In genomic region chr18:13703899-13704298, GRCh38 we compare ENCODE assay signal across 12 cellular contexts. TPM values are rescaled to one million over a fixed set of nuclear protein-coding genes. Genes with fewer than 3 reads are reported as not detected.
A peak's percentile ranks its signal among the peaks of the same experiment; 100 is the strongest.
DNase-seq lines count a peak whose midpoint lies in the region; ATAC-seq, FAIRE-seq and TF ChIP-seq lines count a peak whose summit lies in the region.
"Had no signal": no experiment of that assay in that cellular context is flagged by ENCODE, and none has a peak within 500 bp of the region (broad histone marks: within the 10 kb centered on the region; RNA-seq: fewer than 3 reads in every experiment).

No MANE protein-coding gene starts in this region.

- H3K4me3 ChIP-seq in HEK293 (ENCODE audit: low read depth, low read length) (no peak overlapping the region), PC-3 (ENCODE audit: low read length) (no peak overlapping the region), right atrium auricular region (no peak overlapping the region)
- H3K4me3 ChIP-seq: SK-N-MC had no signal

- no peak for TF ChIP-seq POLR2A in H54 (IDR thresholded peaks at IDR 0.05; ENCODE audit: low read depth, low read length)

- CTCF ChIA-PET in HEK293 (lab: Yijun Ruan, JAX), result interaction anchor here (0.7 to 0.8 kb wide), 2 partner anchors 20 to 76 kb away, joined by 3 to 4 read pairs; no protein-coding TSS in a partner anchor
- CTCF ChIA-PET in PC-3 (lab: Charles Lee), result no interaction called here

- TF ChIP-seq CTCF in HEK293 (tag by site-specific recombination; IDR thresholded peaks at IDR 0.05), result no peak
- no peak for TF ChIP-seq CTCF in PC-3 (conservative IDR thresholded peaks at IDR 0.05; ENCODE audit: low read depth, low read length)
- TF ChIP-seq CTCF in right atrium auricular region (IDR thresholded peaks at IDR 0.05), result no peak

- no peak overlapping the region for H3K4me2 ChIP-seq in PC-3 (ENCODE audit: low read length)

- POLR2A ChIA-PET in HEK293 (lab: Yijun Ruan, JAX), result no interaction called here
- POLR2A ChIA-PET in PC-3 (lab: Charles Lee; ENCODE audit: unreplicated experiment), result no interaction called here

- no peaks in the 10 kb centered on the region for H3K27me3 ChIP-seq in PC-3 (ENCODE audit: low read length)
- no peaks in the 10 kb centered on the region for H3K27me3 ChIP-seq in right atrium auricular region

- no peak for FAIRE-seq in H54 (lab: Jason Lieb, UNC)

- H3K36me3 ChIP-seq in HEK293 (ENCODE audit: control insufficient read depth in 2 of 2, insufficient read depth in 1 of 2, low read length in 2 of 2) (no peaks in the 10 kb centered on the region), PC-3 (ENCODE audit: low read depth, low read length) (peaks cover 79% of the 10 kb centered on the region), right atrium auricular region (no peaks in the 10 kb centered on the region)

- ATAC-seq in PC-3, result no peak

- H3K27ac ChIP-seq in HEK293 (ENCODE audit: extremely low read depth, low read depth, low read length) (no peak overlapping the region), PC-3 (ENCODE audit: low read length) (no peak overlapping the region), right atrium auricular region (no peak overlapping the region)
- H3K27ac ChIP-seq: SK-N-MC had no signal

- peak; percentile 31 for DNase-seq in DMS114 treated with DMSO at 0.1 percent for 48 hours (lab: John Stamatoyannopoulos, UW; ENCODE audit: unreplicated experiment)
- DNase-seq in PC-3, result peak; percentile 34
- DNase-seq in foreskin melanocyte, result peak; percentile 24
- DNase-seq in H54 (ENCODE audit: insufficient read length, low spot score), result no peak
- no peak for DNase-seq in activated T-cell treated with anti-CD3 and anti-CD28 coated beads for 4 hours
- no peak for DNase-seq in right atrium auricular region (ENCODE audit: low spot score)
- DNase-seq: activated CD4-positive, alpha-beta T cell treated with anti-CD3 and anti-CD28 coated beads, Interleukin-2, amount 50 U/mL, for 48 hours; activated naive CD8-positive, alpha-beta T cell treated with anti-CD3 and anti-CD28 coated beads, Interleukin-2, amount 10 ng/mL, durations not matched to agents 7 days and 5 days; activated T-cell treated with anti-CD3 and anti-CD28 coated beads, Interleukin-2, amount 50 U/mL, for 48 hours; NCI-H1105 treated with DMSO at 0.1 percent for 48 hours had no signal

- no peak overlapping the region for H3K9ac ChIP-seq in PC-3 (ENCODE audit: low read length)

- no peaks in the 10 kb centered on the region for H3K4me1 ChIP-seq in HEK293 (ENCODE audit: control insufficient read depth, insufficient read depth, low read length)
- no peaks in the 10 kb centered on the region for H3K4me1 ChIP-seq in PC-3 (ENCODE audit: insufficient read depth, low read length)
- H3K4me1 ChIP-seq in right atrium auricular region, result no peaks in the 10 kb centered on the region

- no peaks in the 10 kb centered on the region for H3F3A ChIP-seq in PC-3 (ENCODE audit: low read length, unreplicated experiment)

- no TSS peak for BruUV-seq in PC-3 (replicated peaks; lab: Mats Ljungman, UMichigan)

- no peaks in the 10 kb centered on the region for H3K9me2 ChIP-seq in PC-3 (replicated peaks; ENCODE audit: low read length)

- intact Hi-C loops in PC-3 (cut with micrococcal nuclease), result no loop called here

- H3K79me2 ChIP-seq in PC-3 (ENCODE audit: low read length), result peaks cover 98% of the 10 kb centered on the region

- no peaks in the 10 kb centered on the region for H4K20me1 ChIP-seq in PC-3 (ENCODE audit: low read length)

- no peak overlapping the region for H2AFZ ChIP-seq in PC-3 (ENCODE audit: low read length)

- peaks cover 2% of the 10 kb centered on the region; the same call in 1 of the 2 replicates for H3K9me3 ChIP-seq in HEK293 (ENCODE audit: control insufficient read depth, insufficient read depth, low read depth, low read length)
- peaks cover 53% of the 10 kb centered on the region for H3K9me3 ChIP-seq in PC-3 (ENCODE audit: low read length)
- peaks cover 0 to 10% of the 10 kb centered on the region in 2 donors for H3K9me3 ChIP-seq in right atrium auricular region

TF ChIP-seq in HEK293, 187 proteins besides CTCF, POLR2A, EP300 and RAD21 (continues in another document):
- TF ChIP-seq TRIM28 (IDR thresholded peaks at IDR 0.05; ENCODE audit: borderline replicate concordance, low read length) (0 out of 2 replicates have a peak, but pooled peaks have one; percentile 37), ZNF529 (tag by site-specific recombination; IDR thresholded peaks at IDR 0.05; ENCODE audit: insufficient replicate concordance) (peak; percentile 62), SETDB1 (IDR thresholded peaks at IDR 0.05; ENCODE audit: insufficient read length, low read length) (peak; percentile 98), TCF7L2 (IDR thresholded peaks at IDR 0.05; ENCODE audit: borderline replicate concordance, low read depth, low read length) (no peak), ZNF791 (tag by site-specific recombination; IDR thresholded peaks at IDR 0.05) (no peak), PRDM2 (tag by site-specific recombination; IDR thresholded peaks at IDR 0.05; ENCODE audit: borderline replicate concordance) (no peak), WT1 (tag by site-specific recombination; IDR thresholded peaks at IDR 0.05) (no peak), ZBTB20 (tag by site-specific recombination; IDR thresholded peaks at IDR 0.05) (no peak), ZNF114 (tag by site-specific recombination; IDR thresholded peaks at IDR 0.05) (no peak), ZNF777 (tag by site-specific recombination; IDR thresholded peaks at IDR 0.05; ENCODE audit: borderline replicate concordance) (no peak), ZNF626 (tag by site-specific recombination; IDR thresholded peaks at IDR 0.05) (peak; percentile 68; the same call in 1 of the 2 replicates), ZNF24 (tag by site-specific recombination; IDR thresholded peaks at IDR 0.05) (no peak), PRDM1 (tag by site-specific recombination; IDR thresholded peaks at IDR 0.05) (no peak)
- TF ChIP-seq, protein P1, sequence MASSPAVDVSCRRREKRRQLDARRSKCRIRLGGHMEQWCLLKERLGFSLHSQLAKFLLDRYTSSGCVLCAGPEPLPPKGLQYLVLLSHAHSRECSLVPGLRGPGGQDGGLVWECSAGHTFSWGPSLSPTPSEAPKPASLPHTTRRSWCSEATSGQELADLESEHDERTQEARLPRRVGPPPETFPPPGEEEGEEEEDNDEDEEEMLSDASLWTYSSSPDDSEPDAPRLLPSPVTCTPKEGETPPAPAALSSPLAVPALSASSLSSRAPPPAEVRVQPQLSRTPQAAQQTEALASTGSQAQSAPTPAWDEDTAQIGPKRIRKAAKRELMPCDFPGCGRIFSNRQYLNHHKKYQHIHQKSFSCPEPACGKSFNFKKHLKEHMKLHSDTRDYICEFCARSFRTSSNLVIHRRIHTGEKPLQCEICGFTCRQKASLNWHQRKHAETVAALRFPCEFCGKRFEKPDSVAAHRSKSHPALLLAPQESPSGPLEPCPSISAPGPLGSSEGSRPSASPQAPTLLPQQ (tag by site-specific recombination; IDR thresholded peaks at IDR 0.05), result no peak

RNA-seq across cellular contexts. Expression of gene FAM210A, which starts 22.5 kb away (rescaled TPM):
- total RNA-seq in PC-3 (2014; rRNA removed) (49.2 and 52.7 TPM in 2 replicates), right atrium auricular region (10 to 100 TPM; 31.8 to 40.8 TPM)

RNA-seq across cellular contexts. Expression of gene RNMT, which starts 22.6 kb away (rescaled TPM):
- 18.9 and 21.1 TPM in 2 replicates for total RNA-seq in PC-3 (2014; rRNA removed)
- 10 to 100 TPM; 22.2 to 28.9 TPM for total RNA-seq in right atrium auricular region

Comparison
In these comparisons a context has a peak if more than half of its experiments do, and no peak if none do; other contexts are left out.
1. DNase-seq: peak in DMS114 treated with DMSO at 0.1 percent for 48 hours (single experiment), PC-3 (single experiment) and foreskin melanocyte (single experiment); none in H54 (single experiment), activated T-cell treated with anti-CD3 and anti-CD28 coated beads for 4 hours (single experiment) and right atrium auricular region (single experiment).